10 cellular contexts compared by ENCODE assay signal in the genomic region with DNA sequence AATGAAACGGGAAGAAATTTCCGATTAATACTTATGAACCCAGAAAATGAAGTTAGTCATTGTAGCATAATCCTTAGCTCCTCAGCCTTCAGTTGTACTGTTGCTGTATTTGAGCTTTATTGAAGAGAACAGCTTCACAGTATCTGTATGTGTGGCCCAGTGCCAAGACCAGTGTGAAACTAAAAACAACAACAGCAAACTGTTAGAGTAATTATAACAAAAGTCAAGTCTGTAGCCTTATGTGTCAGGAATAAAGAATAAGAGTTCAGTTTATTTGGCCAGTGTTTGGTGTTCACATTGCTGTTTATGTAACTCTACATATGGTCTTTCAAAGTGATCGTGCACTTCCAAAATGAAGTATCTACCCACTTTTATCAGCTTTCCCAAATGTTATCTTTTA.
A peak's percentile ranks its signal among the peaks of the same experiment; 100 is the strongest.
DNase-seq lines count a peak whose midpoint lies in the region; ATAC-seq and TF ChIP-seq lines count a peak whose summit lies in the region.
"Had no signal": no experiment of that assay in that cellular context is flagged by ENCODE, and none has a peak within 500 bp of the region (broad histone marks: within the 10 kb centered on the region; RNA-seq: fewer than 3 reads in every experiment).

No MANE protein-coding gene starts in this region.

- no peak overlapping the region for H3K4me3 Mint-ChIP-seq in GM23338
- H3K4me3 Mint-ChIP-seq: activated naive CD8-positive, alpha-beta T cell treated with anti-CD3 and anti-CD28 coated beads for 36 hours had no signal

- intact Hi-C loops in Right ventricle myocardium superior (cut with DNase I): no loop called here

- peaks cover 4% of the 10 kb centered on the region; the same call in 1 of the 2 replicates for H4K20me1 ChIP-seq in GM23338 (replicated peaks; ENCODE audit: insufficient read depth)

- H3K27ac ChIP-seq in GM23338 (ENCODE audit: low read depth) (no peak overlapping the region), skeletal muscle tissue (ENCODE audit: low read depth, low read length) (peak overlapping the region; percentile 55)

- H2AFZ ChIP-seq in GM23338: no peak overlapping the region

- 0 out of 2 replicates have a peak overlapping the region, but pooled peaks have one; percentile 16 for H3K4me2 ChIP-seq in GM23338

- peaks cover 88% of the 10 kb centered on the region for H3K4me1 Mint-ChIP-seq in GM23338

- no peaks in the 10 kb centered on the region for H3F3A ChIP-seq in GM23338 (replicated peaks; ENCODE audit: low read depth)

- H3K4me3 ChIP-seq in GM23338: no peak overlapping the region
- peak overlapping the region; percentile 1 to 13 (median 11) for H3K4me3 ChIP-seq in skeletal muscle tissue (ENCODE audit: low read length in 3 of 3)

- H3K27me3 ChIP-seq in GM23338 (ENCODE audit: insufficient read depth) (no peaks in the 10 kb centered on the region), skeletal muscle tissue (ENCODE audit: control insufficient read depth in 3 of 3, insufficient read depth in 3 of 3, low read length in 3 of 3) (no peaks in the 10 kb centered on the region)

- no peak for ATAC-seq in GM23338
- ATAC-seq in Right ventricle myocardium superior (ENCODE audit: poor library complexity): peak; percentile 44
- ATAC-seq in GM21390 (IDR thresholded peaks at IDR 0.05; ENCODE audit: unreplicated experiment): no peak
- ATAC-seq: stimulated activated naive CD8-positive, alpha-beta T cell treated with anti-CD3 and anti-CD28 coated beads, Interleukin-15, Interleukin-2, amounts not matched to agents 100 U/mL and 50 U/mL, for 24 hours had no signal

- H3K27ac Mint-ChIP-seq in GM23338: peak overlapping the region; percentile 54
- H3K27ac Mint-ChIP-seq: activated naive CD8-positive, alpha-beta T cell treated with anti-CD3 and anti-CD28 coated beads for 36 hours had no signal

- H3K27me3 Mint-ChIP-seq in GM23338 (ENCODE audit: insufficient read depth, low read depth, poor library complexity): peaks cover 3% of the 10 kb centered on the region
- H3K27me3 Mint-ChIP-seq: activated naive CD8-positive, alpha-beta T cell treated with anti-CD3 and anti-CD28 coated beads for 36 hours had no signal

- H3K36me3 ChIP-seq in GM23338 (ENCODE audit: insufficient read depth) (no peaks in the 10 kb centered on the region), skeletal muscle tissue (ENCODE audit: control insufficient read depth in 3 of 3, insufficient read depth in 3 of 3, low read length in 3 of 3) (no peaks in the 10 kb centered on the region)

- H3K4me1 ChIP-seq in GM23338 (ENCODE audit: insufficient read depth): peaks cover 66% of the 10 kb centered on the region
- H3K4me1 ChIP-seq in skeletal muscle tissue (ENCODE audit: control insufficient read depth in 3 of 3, insufficient read depth in 3 of 3, low read length in 3 of 3): peaks cover 68 to 87% (median 79%) of the 10 kb centered on the region in 3 donors

- no peaks in the 10 kb centered on the region for H3K9me3 ChIP-seq in skeletal muscle tissue (ENCODE audit: control insufficient read depth in 3 of 3, low read length in 3 of 3)

- H3K36me3 Mint-ChIP-seq in GM23338 (ENCODE audit: low read depth): no peaks in the 10 kb centered on the region; the same call in 2 of the 3 replicates

- TF ChIP-seq CTCF in GM23338 (conservative IDR thresholded peaks at IDR 0.05; ENCODE audit: low read depth in 2 of 2): no peak

- no peaks in the 10 kb centered on the region for H3K9me2 ChIP-seq in GM23338 (ENCODE audit: insufficient read depth)

- peak overlapping the region in 2 of 3 donors; percentile 20 to 25 for H3K9ac ChIP-seq in skeletal muscle tissue (ENCODE audit: low read depth in 1 of 3, low read length in 3 of 3)

- H3K79me2 ChIP-seq in GM23338 (replicated peaks; ENCODE audit: insufficient read depth): peaks cover 93% of the 10 kb centered on the region

- DNase-seq in GM23338 (ENCODE audit: low spot score) (no peak), OCI-M1 (lab: John Stamatoyannopoulos, UW) (peak; percentile 57), Right ventricle myocardium superior (no peak), RKO (ENCODE audit: low spot score) (no peak), ureter (ENCODE audit: low spot score) (no peak), SHP77 treated with DMSO at 0.1 percent for 48 hours (lab: John Stamatoyannopoulos, UW) (no peak)
- DNase-seq: activated naive CD8-positive, alpha-beta T cell treated with anti-CD3 and anti-CD28 coated beads for 36 hours; stimulated activated naive CD8-positive, alpha-beta T cell treated with anti-CD3 and anti-CD28 coated beads, Interleukin-15, Interleukin-2, amounts not matched to agents 100 U/mL and 50 U/mL, for 24 hours had no signal

- no peaks in the 10 kb centered on the region for H3K9me3 Mint-ChIP-seq in GM23338
- H3K9me3 Mint-ChIP-seq: activated naive CD8-positive, alpha-beta T cell treated with anti-CD3 and anti-CD28 coated beads for 36 hours had no signal

TF ChIP-seq in GM23338, 12 proteins besides CTCF, POLR2A, EP300 and RAD21 (continues in another document):
- TF ChIP-seq STAT1 (IDR thresholded peaks at IDR 0.05; ENCODE audit: unreplicated experiment) (no peak), EZH2 (IDR thresholded peaks at IDR 0.05; ENCODE audit: low read depth, unreplicated experiment) (no peak), ZNF114 (CRISPR knock-in tag; IDR thresholded peaks at IDR 0.05) (no peak), JUNB (IDR thresholded peaks at IDR 0.05; ENCODE audit: unreplicated experiment) (no peak), CREB1 (CRISPR knock-in tag; IDR thresholded peaks at IDR 0.05; ENCODE audit: low read depth) (no peak), ZNF331 (CRISPR knock-in tag; IDR thresholded peaks at IDR 0.05; ENCODE audit: low read depth) (no peak)
- TF ChIP-seq, protein P1, sequence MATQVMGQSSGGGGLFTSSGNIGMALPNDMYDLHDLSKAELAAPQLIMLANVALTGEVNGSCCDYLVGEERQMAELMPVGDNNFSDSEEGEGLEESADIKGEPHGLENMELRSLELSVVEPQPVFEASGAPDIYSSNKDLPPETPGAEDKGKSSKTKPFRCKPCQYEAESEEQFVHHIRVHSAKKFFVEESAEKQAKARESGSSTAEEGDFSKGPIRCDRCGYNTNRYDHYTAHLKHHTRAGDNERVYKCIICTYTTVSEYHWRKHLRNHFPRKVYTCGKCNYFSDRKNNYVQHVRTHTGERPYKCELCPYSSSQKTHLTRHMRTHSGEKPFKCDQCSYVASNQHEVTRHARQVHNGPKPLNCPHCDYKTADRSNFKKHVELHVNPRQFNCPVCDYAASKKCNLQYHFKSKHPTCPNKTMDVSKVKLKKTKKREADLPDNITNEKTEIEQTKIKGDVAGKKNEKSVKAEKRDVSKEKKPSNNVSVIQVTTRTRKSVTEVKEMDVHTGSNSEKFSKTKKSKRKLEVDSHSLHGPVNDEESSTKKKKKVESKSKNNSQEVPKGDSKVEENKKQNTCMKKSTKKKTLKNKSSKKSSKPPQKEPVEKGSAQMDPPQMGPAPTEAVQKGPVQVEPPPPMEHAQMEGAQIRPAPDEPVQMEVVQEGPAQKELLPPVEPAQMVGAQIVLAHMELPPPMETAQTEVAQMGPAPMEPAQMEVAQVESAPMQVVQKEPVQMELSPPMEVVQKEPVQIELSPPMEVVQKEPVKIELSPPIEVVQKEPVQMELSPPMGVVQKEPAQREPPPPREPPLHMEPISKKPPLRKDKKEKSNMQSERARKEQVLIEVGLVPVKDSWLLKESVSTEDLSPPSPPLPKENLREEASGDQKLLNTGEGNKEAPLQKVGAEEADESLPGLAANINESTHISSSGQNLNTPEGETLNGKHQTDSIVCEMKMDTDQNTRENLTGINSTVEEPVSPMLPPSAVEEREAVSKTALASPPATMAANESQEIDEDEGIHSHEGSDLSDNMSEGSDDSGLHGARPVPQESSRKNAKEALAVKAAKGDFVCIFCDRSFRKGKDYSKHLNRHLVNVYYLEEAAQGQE (IDR thresholded peaks at IDR 0.05; ENCODE audit: unreplicated experiment): no peak
- TF ChIP-seq, protein P2, sequence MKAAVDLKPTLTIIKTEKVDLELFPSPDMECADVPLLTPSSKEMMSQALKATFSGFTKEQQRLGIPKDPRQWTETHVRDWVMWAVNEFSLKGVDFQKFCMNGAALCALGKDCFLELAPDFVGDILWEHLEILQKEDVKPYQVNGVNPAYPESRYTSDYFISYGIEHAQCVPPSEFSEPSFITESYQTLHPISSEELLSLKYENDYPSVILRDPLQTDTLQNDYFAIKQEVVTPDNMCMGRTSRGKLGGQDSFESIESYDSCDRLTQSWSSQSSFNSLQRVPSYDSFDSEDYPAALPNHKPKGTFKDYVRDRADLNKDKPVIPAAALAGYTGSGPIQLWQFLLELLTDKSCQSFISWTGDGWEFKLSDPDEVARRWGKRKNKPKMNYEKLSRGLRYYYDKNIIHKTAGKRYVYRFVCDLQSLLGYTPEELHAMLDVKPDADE (IDR thresholded peaks at IDR 0.05): no peak
